2 cellular contexts compared by ENCODE assay signal in genomic region chr7:88184848-88185304, GRCh38.
TF ChIP-seq lines count a peak whose summit lies in the region.

No MANE protein-coding gene starts in this region.

TF ChIP-seq in IMR-90, 13 proteins besides CTCF, POLR2A, EP300 and RAD21 (continued from another document):
- TF ChIP-seq RCOR1 (IDR thresholded peaks at IDR 0.05; ENCODE audit: insufficient replicate concordance, low read length): no peak
- no peak for TF ChIP-seq USF2 (IDR thresholded peaks at IDR 0.05; ENCODE audit: low read depth, low read length)
- no peak for TF ChIP-seq MXI1 (IDR thresholded peaks at IDR 0.05; ENCODE audit: borderline replicate concordance, low read depth, low read length)

TF ChIP-seq in K562, 482 proteins besides CTCF, POLR2A, EP300 and RAD21 (continues in another document):
- TF ChIP-seq ZNF592 (IDR thresholded peaks at IDR 0.05): peak; percentile 51
- no peak for TF ChIP-seq MEF2A (IDR thresholded peaks at IDR 0.05; ENCODE audit: control insufficient read depth, low read depth, low read length)
- no peak for TF ChIP-seq POLR2AphosphoS2 (IDR thresholded peaks at IDR 0.05; ENCODE audit: low read length)
- TF ChIP-seq THRAP3 (IDR thresholded peaks at IDR 0.05; ENCODE audit: borderline replicate concordance): no peak
- no peak for TF ChIP-seq ZNF239 (CRISPR knock-in tag; IDR thresholded peaks at IDR 0.05)
- no peak for TF ChIP-seq CHD2 (IDR thresholded peaks at IDR 0.05; ENCODE audit: low read depth, low read length)
- no peak for TF ChIP-seq E2F4 (CRISPR knock-in tag; IDR thresholded peaks at IDR 0.05; ENCODE audit: low read depth)
- TF ChIP-seq ZKSCAN8 (CRISPR knock-in tag; IDR thresholded peaks at IDR 0.05): no peak
- TF ChIP-seq ZNF561 (CRISPR knock-in tag; conservative IDR thresholded peaks at IDR 0.05): no peak
- TF ChIP-seq ZNF699 (CRISPR knock-in tag; IDR thresholded peaks at IDR 0.05; ENCODE audit: insufficient replicate concordance): no peak
- no peak for TF ChIP-seq MTA1 (IDR thresholded peaks at IDR 0.05; ENCODE audit: borderline replicate concordance)
- TF ChIP-seq ZNF395 (CRISPR knock-in tag; IDR thresholded peaks at IDR 0.05): peak; percentile 87
- TF ChIP-seq ZNF280A (IDR thresholded peaks at IDR 0.05; ENCODE audit: low read depth, partially characterized antibody): no peak
- TF ChIP-seq KDM4B (IDR thresholded peaks at IDR 0.05; ENCODE audit: borderline replicate concordance in 2 of 2, low read depth in 1 of 2): no peak
- TF ChIP-seq ZNF449 (CRISPR knock-in tag; IDR thresholded peaks at IDR 0.05): no peak
- peak; percentile 50; the same call in 1 of the 2 replicates for TF ChIP-seq GABPB1 (CRISPR knock-in tag; IDR thresholded peaks at IDR 0.05)
- TF ChIP-seq ZNF740 (CRISPR knock-in tag; IDR thresholded peaks at IDR 0.05): no peak
- TF ChIP-seq ZNF740 (tag; IDR thresholded peaks at IDR 0.05): no peak
- no peak for TF ChIP-seq NFYB (IDR thresholded peaks at IDR 0.05; ENCODE audit: extremely low read depth, insufficient read length)
- no peak for TF ChIP-seq ZNF445 (CRISPR knock-in tag; IDR thresholded peaks at IDR 0.05; ENCODE audit: low read depth)
- no peak for TF ChIP-seq SRF (CRISPR knock-in tag; IDR thresholded peaks at IDR 0.05)
- 0 out of 2 replicates have a peak, but pooled peaks have one; percentile 21 for TF ChIP-seq ZNF316 (IDR thresholded peaks at IDR 0.05)
- TF ChIP-seq ZBTB40 (IDR thresholded peaks at IDR 0.05): 0 out of 2 replicates have a peak, but pooled peaks have one; percentile 23
- TF ChIP-seq ZBTB40 (CRISPR knock-in tag; IDR thresholded peaks at IDR 0.05): no peak
- 0 out of 2 replicates have a peak, but pooled peaks have one; percentile 33 for TF ChIP-seq ZNF766 (CRISPR knock-in tag; conservative IDR thresholded peaks at IDR 0.05)
- TF ChIP-seq ZNF311 (CRISPR knock-in tag; IDR thresholded peaks at IDR 0.05): no peak
- no peak for TF ChIP-seq ZC3H4 (CRISPR knock-in tag; IDR thresholded peaks at IDR 0.05; ENCODE audit: borderline replicate concordance)
- TF ChIP-seq ZNF717 (CRISPR knock-in tag; IDR thresholded peaks at IDR 0.05): no peak
- TF ChIP-seq MIER1 (IDR thresholded peaks at IDR 0.05; ENCODE audit: low read depth): no peak
- TF ChIP-seq ERF (CRISPR knock-in tag; IDR thresholded peaks at IDR 0.05): no peak
- TF ChIP-seq ZNF224 (CRISPR knock-in tag; IDR thresholded peaks at IDR 0.05): no peak
- TF ChIP-seq LCOR (CRISPR knock-in tag; IDR thresholded peaks at IDR 0.05): no peak
- no peak for TF ChIP-seq USF1 (CRISPR knock-in tag; IDR thresholded peaks at IDR 0.05)
- no peak for TF ChIP-seq SRSF9 (IDR thresholded peaks at IDR 0.05; ENCODE audit: borderline replicate concordance, low read depth, low read length)
- TF ChIP-seq NR2C2 (CRISPR knock-in tag; IDR thresholded peaks at IDR 0.05): no peak
- TF ChIP-seq NR2C2 (tag; IDR thresholded peaks at IDR 0.05): no peak
